Comparison of ENCODE assay signal across 13 cellular contexts in the genomic region with DNA sequence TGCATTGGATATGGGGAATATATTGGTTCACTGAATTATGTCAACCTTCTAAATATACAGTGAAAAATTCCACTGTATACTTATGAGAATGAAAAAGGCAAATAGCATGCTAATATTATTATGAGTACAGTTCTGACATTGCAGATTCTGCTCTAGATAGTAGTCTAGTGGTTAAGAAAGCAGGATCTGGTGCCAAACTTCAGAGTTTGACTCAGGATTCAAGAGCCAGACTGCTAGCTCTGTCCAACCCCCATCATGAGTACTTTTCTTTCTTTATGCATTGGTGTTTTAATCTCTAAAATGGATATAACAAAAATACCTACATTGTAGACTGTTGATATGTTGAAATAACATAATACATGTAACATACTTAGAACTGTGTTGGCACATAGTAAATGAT. TPM values are rescaled to one million over a fixed set of nuclear protein-coding genes. Genes with fewer than 3 reads are reported as not detected.
A peak's percentile ranks its signal among the peaks of the same experiment; 100 is the strongest.
DNase-seq lines count a peak whose midpoint lies in the region; ATAC-seq, FAIRE-seq and TF ChIP-seq lines count a peak whose summit lies in the region.
"Had no signal": no experiment of that assay in that cellular context is flagged by ENCODE, and none has a peak within 500 bp of the region (broad histone marks: within the 10 kb centered on the region; RNA-seq: fewer than 3 reads in every experiment).

No MANE protein-coding gene starts in this region.

- peaks cover 24% of the 10 kb centered on the region for H3F3A ChIP-seq in GM23248 (ENCODE audit: insufficient read depth)

- peak overlapping the region; percentile 40 for H3K4me3 ChIP-seq in GM23248
- no peak overlapping the region for H3K4me3 ChIP-seq in ascending aorta
- H3K4me3 ChIP-seq in skeletal muscle tissue (ENCODE audit: low read length in 3 of 3): no peak overlapping the region

- no peak for FAIRE-seq in D721Med (lab: Jason Lieb, UNC)

- H3K9ac ChIP-seq in GM23248: peak overlapping the region; percentile 16; the same call in 1 of the 2 replicates
- H3K9ac ChIP-seq in skeletal muscle tissue (ENCODE audit: low read depth in 1 of 3, low read length in 3 of 3): no peak overlapping the region

- no peaks in the 10 kb centered on the region for H3K79me2 ChIP-seq in GM23248 (ENCODE audit: insufficient read depth)

- no peaks in the 10 kb centered on the region for H4K20me1 ChIP-seq in GM23248 (ENCODE audit: insufficient read depth)

- H3K36me3 ChIP-seq in GM23248 (ENCODE audit: low read depth): no peaks in the 10 kb centered on the region
- no peaks in the 10 kb centered on the region for H3K36me3 ChIP-seq in ascending aorta
- H3K36me3 ChIP-seq in skeletal muscle tissue (ENCODE audit: control insufficient read depth in 3 of 3, insufficient read depth in 3 of 3, low read length in 3 of 3): no peaks in the 10 kb centered on the region

- in situ Hi-C loops in GM23248 (cut with MboI): no loop called here

- H3K4me1 ChIP-seq in GM23248 (ENCODE audit: insufficient read depth) (peaks cover 37% of the 10 kb centered on the region), ascending aorta (peaks cover 0 to 16% of the 10 kb centered on the region in 2 donors), skeletal muscle tissue (ENCODE audit: control insufficient read depth in 3 of 3, insufficient read depth in 3 of 3, low read length in 3 of 3) (no peaks in the 10 kb centered on the region)

- no peaks in the 10 kb centered on the region for H3K9me3 ChIP-seq in GM23248 (ENCODE audit: low read depth)
- H3K9me3 ChIP-seq in ascending aorta: peaks cover 0 to 12% of the 10 kb centered on the region in 2 donors
- H3K9me3 ChIP-seq in skeletal muscle tissue (ENCODE audit: control insufficient read depth in 3 of 3, low read length in 3 of 3): peaks cover 0 to 4% (median 0%) of the 10 kb centered on the region in 3 donors

- peak; percentile 92 for DNase-seq in GM23248
- no peak for DNase-seq in ascending aorta (ENCODE audit: low spot score in 2 of 2)
- DNase-seq in left cardiac atrium: no peak
- DNase-seq in GM20000 (ENCODE audit: low spot score): no peak
- DNase-seq in KG1 (lab: John Stamatoyannopoulos, UW): no peak
- DNase-seq in D721Med (ENCODE audit: insufficient read length, low spot score): no peak
- DNase-seq in stimulated activated CD4-positive, alpha-beta T cell treated with anti-CD3 and anti-CD28 coated beads, Interleukin-4, amount 100 ng/mL, for 4 hours: no peak
- DNase-seq: central memory CD4-positive, alpha-beta T cell; hippocampal formation; MM.1S; naive thymus-derived CD8-positive, alpha-beta T cell; NCI-H446 treated with DMSO at 0.1 percent for 48 hours had no signal

- H3K27ac ChIP-seq in GM23248: peak overlapping the region; percentile 74
- H3K27ac ChIP-seq in ascending aorta: peak overlapping the region; percentile 56 to 78
- H3K27ac ChIP-seq in skeletal muscle tissue (ENCODE audit: low read depth, low read length): peak overlapping the region; percentile 66

- no peak for TF ChIP-seq CTCF in ascending aorta (IDR thresholded peaks at IDR 0.05)
- TF ChIP-seq CTCF in GM20000 (IDR thresholded peaks at IDR 0.05; ENCODE audit: extremely low read depth, missing control alignments): no peak
- no peak for TF ChIP-seq CTCF in D721Med (IDR thresholded peaks at IDR 0.05; ENCODE audit: insufficient read depth, missing control alignments)

- intact Hi-C loops in ascending aorta (cut with DNase I): loop anchor here (2.0 kb wide), 1 partner anchor 29 kb away; no protein-coding TSS in a partner anchor
- intact Hi-C loops in left cardiac atrium (cut with DNase I): no loop called here

- ATAC-seq in left cardiac atrium: peak; percentile 50 to 86
- ATAC-seq: naive thymus-derived CD8-positive, alpha-beta T cell had no signal

- H3K27me3 ChIP-seq in GM23248 (replicated peaks; ENCODE audit: insufficient read depth) (no peaks in the 10 kb centered on the region), ascending aorta (no peaks in the 10 kb centered on the region), skeletal muscle tissue (ENCODE audit: control insufficient read depth in 3 of 3, insufficient read depth in 3 of 3, low read length in 3 of 3) (no peaks in the 10 kb centered on the region)

- H3K9me2 ChIP-seq in GM23248 (ENCODE audit: insufficient read depth): no peaks in the 10 kb centered on the region

- peak overlapping the region; percentile 69 for H3K4me2 ChIP-seq in GM23248 (ENCODE audit: unreplicated experiment)

- no peak overlapping the region for H2AFZ ChIP-seq in GM23248

RNA-seq across cellular contexts. Expression of gene PLSCR4, which starts 57.3 kb away (rescaled TPM):
- 51.2 and 63.4 TPM in 2 replicates for total RNA-seq in GM23248 (2014; rRNA removed; shearing (Covaris generic))
- 38.2 and 40.3 TPM in 2 replicates for polyA plus RNA-seq in GM23248 (2016; fragmentation: Nextera tagmentation; extraction: Ambion mirVana)
- total RNA-seq in ascending aorta (87.2 TPM), left cardiac atrium (10 to 100 TPM; 27.9 to 37.6 TPM), skeletal muscle tissue (21.9 TPM)
- total RNA-seq: naive thymus-derived CD8-positive, alpha-beta T cell had no signal
- polyA plus RNA-seq: naive thymus-derived CD8-positive, alpha-beta T cell had no signal
